In the genomic region with DNA sequence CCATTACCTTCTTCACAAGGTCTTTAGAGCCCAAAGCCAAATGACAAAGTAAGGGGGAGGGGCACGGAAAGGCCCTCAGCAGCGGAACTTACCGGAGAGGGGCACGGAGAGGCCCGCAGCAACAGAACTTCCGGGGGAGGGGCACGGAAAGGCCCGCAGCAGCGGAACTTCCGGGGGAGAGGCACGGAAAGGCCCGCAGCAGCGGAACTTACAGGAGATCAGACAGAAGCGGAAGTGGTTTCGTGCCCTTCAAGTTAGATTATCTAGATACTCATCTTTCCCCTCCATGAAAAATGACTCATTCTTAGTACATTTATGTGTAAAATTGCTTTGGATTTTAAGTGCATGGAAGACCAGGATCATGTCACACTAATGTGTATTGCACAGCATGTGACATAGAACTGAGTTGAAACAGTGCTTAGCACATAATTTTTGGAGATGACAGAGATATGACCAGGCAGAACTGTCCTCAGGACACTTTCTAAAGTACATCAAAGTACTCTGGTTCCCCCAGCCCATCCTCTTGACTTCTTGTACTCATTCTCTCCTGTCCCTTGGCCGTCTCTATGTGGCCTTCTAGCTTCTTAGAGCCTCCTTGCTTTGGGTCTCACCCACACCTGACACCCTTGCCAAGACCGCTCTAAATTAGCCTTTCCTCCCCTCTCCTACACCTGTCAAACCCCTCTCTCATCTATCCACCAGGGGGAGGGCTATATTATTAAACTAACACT, we compare ENCODE assay signal across 1 cellular context.
TF ChIP-seq lines count a peak whose summit lies in the region.

No MANE protein-coding gene starts in this region.

TF ChIP-seq in K562, 482 proteins besides CTCF, POLR2A, EP300 and RAD21 (continued from another document):
- TF ChIP-seq, protein P1, sequence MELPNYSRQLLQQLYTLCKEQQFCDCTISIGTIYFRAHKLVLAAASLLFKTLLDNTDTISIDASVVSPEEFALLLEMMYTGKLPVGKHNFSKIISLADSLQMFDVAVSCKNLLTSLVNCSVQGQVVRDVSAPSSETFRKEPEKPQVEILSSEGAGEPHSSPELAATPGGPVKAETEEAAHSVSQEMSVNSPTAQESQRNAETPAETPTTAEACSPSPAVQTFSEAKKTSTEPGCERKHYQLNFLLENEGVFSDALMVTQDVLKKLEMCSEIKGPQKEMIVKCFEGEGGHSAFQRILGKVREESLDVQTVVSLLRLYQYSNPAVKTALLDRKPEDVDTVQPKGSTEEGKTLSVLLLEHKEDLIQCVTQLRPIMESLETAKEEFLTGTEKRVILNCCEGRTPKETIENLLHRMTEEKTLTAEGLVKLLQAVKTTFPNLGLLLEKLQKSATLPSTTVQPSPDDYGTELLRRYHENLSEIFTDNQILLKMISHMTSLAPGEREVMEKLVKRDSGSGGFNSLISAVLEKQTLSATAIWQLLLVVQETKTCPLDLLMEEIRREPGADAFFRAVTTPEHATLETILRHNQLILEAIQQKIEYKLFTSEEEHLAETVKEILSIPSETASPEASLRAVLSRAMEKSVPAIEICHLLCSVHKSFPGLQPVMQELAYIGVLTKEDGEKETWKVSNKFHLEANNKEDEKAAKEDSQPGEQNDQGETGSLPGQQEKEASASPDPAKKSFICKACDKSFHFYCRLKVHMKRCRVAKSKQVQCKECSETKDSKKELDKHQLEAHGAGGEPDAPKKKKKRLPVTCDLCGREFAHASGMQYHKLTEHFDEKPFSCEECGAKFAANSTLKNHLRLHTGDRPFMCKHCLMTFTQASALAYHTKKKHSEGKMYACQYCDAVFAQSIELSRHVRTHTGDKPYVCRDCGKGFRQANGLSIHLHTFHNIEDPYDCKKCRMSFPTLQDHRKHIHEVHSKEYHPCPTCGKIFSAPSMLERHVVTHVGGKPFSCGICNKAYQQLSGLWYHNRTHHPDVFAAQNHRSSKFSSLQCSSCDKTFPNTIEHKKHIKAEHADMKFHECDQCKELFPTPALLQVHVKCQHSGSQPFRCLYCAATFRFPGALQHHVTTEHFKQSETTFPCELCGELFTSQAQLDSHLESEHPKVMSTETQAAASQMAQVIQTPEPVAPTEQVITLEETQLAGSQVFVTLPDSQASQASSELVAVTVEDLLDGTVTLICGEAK (IDR thresholded peaks at IDR 0.05): peak; percentile 89
- TF ChIP-seq, protein P1 (CRISPR knock-in tag; IDR thresholded peaks at IDR 0.05): no peak
- no peak for TF ChIP-seq RBM14 (IDR thresholded peaks at IDR 0.05; ENCODE audit: borderline replicate concordance, insufficient read depth, low read depth, low read length)
- no peak for TF ChIP-seq HDAC2 (IDR thresholded peaks at IDR 0.05)
- TF ChIP-seq JUND (IDR thresholded peaks at IDR 0.05; ENCODE audit: borderline replicate concordance, low read depth, low read length): peak; percentile 65; the same call in 1 of the 2 replicates
- TF ChIP-seq JUND (tag; IDR thresholded peaks at IDR 0.05; ENCODE audit: borderline replicate concordance, low read depth, low read length): peak; percentile 69; the same call in 2 of the 3 replicates
- no peak for TF ChIP-seq FOXK1 (CRISPR knock-in tag; IDR thresholded peaks at IDR 0.05; ENCODE audit: borderline replicate concordance)
- TF ChIP-seq DPF2 (IDR thresholded peaks at IDR 0.05): 0 out of 2 replicates have a peak, but pooled peaks have one; percentile 24
- no peak for TF ChIP-seq TCF7 (IDR thresholded peaks at IDR 0.05; ENCODE audit: borderline replicate concordance)
- TF ChIP-seq GABPB1 (CRISPR knock-in tag; IDR thresholded peaks at IDR 0.05): peak; percentile 63; the same call in 1 of the 2 replicates
